In the genomic region with DNA sequence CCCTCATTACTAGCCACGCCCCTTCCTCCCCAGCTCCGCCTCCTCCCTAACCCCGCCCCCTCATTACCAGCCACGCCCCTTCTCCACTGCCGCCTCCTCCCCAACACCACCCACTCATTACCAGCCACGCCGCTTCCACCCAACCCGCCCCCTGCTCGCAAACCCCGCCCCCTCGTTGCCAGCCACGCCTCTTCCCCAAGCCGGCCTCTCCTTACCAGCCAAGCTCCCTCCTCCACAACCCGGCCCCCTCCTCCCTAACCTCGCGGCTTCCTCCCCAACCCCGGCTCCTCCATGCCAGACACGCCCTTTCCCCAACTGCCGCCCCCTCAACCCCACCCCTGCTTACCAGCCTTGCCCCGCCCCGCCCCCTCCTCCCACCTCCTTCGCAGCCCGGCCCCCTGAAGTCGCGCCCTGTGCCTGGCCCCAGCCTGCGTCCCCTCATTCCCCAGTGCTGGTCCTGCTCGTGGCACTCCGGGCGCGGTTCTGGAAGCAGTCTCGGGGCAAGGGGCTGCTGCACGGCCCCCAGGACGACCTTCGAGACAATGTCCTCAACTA, we compare ENCODE assay signal across 8 cellular contexts. TPM values are rescaled to one million over a fixed set of nuclear protein-coding genes. Genes with fewer than 3 reads are reported as not detected.
DNase-seq lines count a peak whose midpoint lies in the region; ATAC-seq lines count a peak whose summit lies in the region.

No MANE protein-coding gene starts in this region.

- ATAC-seq in GM18511 (IDR thresholded peaks at IDR 0.05; ENCODE audit: unreplicated experiment) (no peak), HG03439 (IDR thresholded peaks at IDR 0.05; ENCODE audit: unreplicated experiment) (no peak)

- DNase-seq in activated naive CD4-positive, alpha-beta T cell treated with Interleukin-2 at 50 U/mL for 16 hours = peak; percentile 29
- no peak for DNase-seq in activated naive CD4-positive, alpha-beta T cell (lab: John Stamatoyannopoulos, UW)
- DNase-seq in RPMI8226 = peak; percentile 58
- DNase-seq in cerebellum (ENCODE audit: low spot score) = peak; percentile 51
- peak; percentile 45 for DNase-seq in mucosa of gallbladder (ENCODE audit: low spot score)
- DNase-seq in NCI-H1105 treated with DMSO at 0.1 percent for 48 hours (lab: John Stamatoyannopoulos, UW) = no peak

RNA-seq across cellular contexts. Expression of gene SLC22A31, which starts 7.2 kb away (rescaled TPM):
- total RNA-seq in cerebellum (0.91 TPM), mucosa of gallbladder (1.6 TPM)

RNA-seq across cellular contexts. Expression of gene CDH15, which starts 21.6 kb away (rescaled TPM):
- total RNA-seq in cerebellum = 3.8 TPM
- 0.20 TPM for total RNA-seq in mucosa of gallbladder

RNA-seq across cellular contexts. Expression of gene ZNF778, which starts 24.4 kb away (rescaled TPM):
- total RNA-seq in cerebellum (18.1 TPM), mucosa of gallbladder (13.2 TPM)

Comparison
In these comparisons a context has a peak if more than half of its experiments do, and no peak if none do; other contexts are left out.
1. DNase-seq: peak in activated naive CD4-positive, alpha-beta T cell treated with Interleukin-2 at 50 U/mL for 16 hours (single experiment), RPMI8226 (single experiment), cerebellum (single experiment) and mucosa of gallbladder (single experiment); none in activated naive CD4-positive, alpha-beta T cell (0 of 4) and NCI-H1105 treated with DMSO at 0.1 percent for 48 hours (single experiment).